Comparison of ENCODE assay signal across 21 cellular contexts in genomic region chr4:72325215-72325614, GRCh38.
"Had no signal": no experiment of that assay in that cellular context is flagged by ENCODE, and none has a peak within 500 bp of the region (broad histone marks: within the 10 kb centered on the region; RNA-seq: fewer than 3 reads in every experiment).

No MANE protein-coding gene starts in this region.

- H3K36me3 ChIP-seq: esophagus squamous epithelium, gastrocnemius medialis, right atrium auricular region had no signal

- H3K4me3 ChIP-seq: esophagus squamous epithelium, gastrocnemius medialis, right atrium auricular region, testis had no signal

- H3K4me1 ChIP-seq: gastrocnemius medialis, parathyroid adenoma, right atrium auricular region, testis had no signal

- H3K27me3 ChIP-seq: esophagus squamous epithelium, gastrocnemius medialis, right atrium auricular region, testis had no signal

- H3K79me2 ChIP-seq: parathyroid adenoma had no signal

- H3K9me3 ChIP-seq: esophagus squamous epithelium, gastrocnemius medialis, right atrium auricular region, testis had no signal

- H3K9ac ChIP-seq: parathyroid adenoma had no signal

- H3K27ac ChIP-seq: epithelial cell of prostate, esophagus squamous epithelium, gastrocnemius medialis, parathyroid adenoma, right atrium auricular region, testis had no signal

- ATAC-seq: activated CD4-positive, alpha-beta T cell treated with anti-CD3 and anti-CD28 coated beads for 36 hours; activated naive CD4-positive, alpha-beta T cell treated with anti-CD3 and anti-CD28 coated beads, Interleukin-2, amount 50 U/mL, for 72 hours; activated T-cell treated with anti-CD3 and anti-CD28 coated beads, Interleukin-2, amount 50 U/mL, for 72 hours; gastrocnemius medialis; naive thymus-derived CD4-positive, alpha-beta T cell; stimulated activated naive CD8-positive, alpha-beta T cell treated with anti-CD3 and anti-CD28 coated beads, Interleukin-15, Interleukin-2, amounts not matched to agents 100 U/mL and 50 U/mL, for 24 hours had no signal

- DNase-seq: activated B cell treated with CpG ODN at 0.5 μM for 24 hours; activated CD4-positive, alpha-beta T cell treated with anti-CD3 and anti-CD28 coated beads for 36 hours; activated naive CD4-positive, alpha-beta T cell; activated T-cell treated with anti-CD3 and anti-CD28 coated beads for 4 hours; activated T-cell treated with anti-CD3 and anti-CD28 coated beads, Interleukin-2, amount 50 U/mL, for 72 hours; anterior cingulate cortex; dermis blood vessel endothelial cell; effector CD4-positive, alpha-beta T cell; esophagus squamous epithelium; gastrocnemius medialis; glutamatergic neuron; islet precursor cell; mammary epithelial cell; naive thymus-derived CD4-positive, alpha-beta T cell; stimulated activated naive CD8-positive, alpha-beta T cell treated with anti-CD3 and anti-CD28 coated beads, Interleukin-15, Interleukin-2, amounts not matched to agents 100 U/mL and 50 U/mL, for 24 hours; T-helper 1 cell; testis had no signal

- H2AFZ ChIP-seq: parathyroid adenoma had no signal
